In the genomic region with DNA sequence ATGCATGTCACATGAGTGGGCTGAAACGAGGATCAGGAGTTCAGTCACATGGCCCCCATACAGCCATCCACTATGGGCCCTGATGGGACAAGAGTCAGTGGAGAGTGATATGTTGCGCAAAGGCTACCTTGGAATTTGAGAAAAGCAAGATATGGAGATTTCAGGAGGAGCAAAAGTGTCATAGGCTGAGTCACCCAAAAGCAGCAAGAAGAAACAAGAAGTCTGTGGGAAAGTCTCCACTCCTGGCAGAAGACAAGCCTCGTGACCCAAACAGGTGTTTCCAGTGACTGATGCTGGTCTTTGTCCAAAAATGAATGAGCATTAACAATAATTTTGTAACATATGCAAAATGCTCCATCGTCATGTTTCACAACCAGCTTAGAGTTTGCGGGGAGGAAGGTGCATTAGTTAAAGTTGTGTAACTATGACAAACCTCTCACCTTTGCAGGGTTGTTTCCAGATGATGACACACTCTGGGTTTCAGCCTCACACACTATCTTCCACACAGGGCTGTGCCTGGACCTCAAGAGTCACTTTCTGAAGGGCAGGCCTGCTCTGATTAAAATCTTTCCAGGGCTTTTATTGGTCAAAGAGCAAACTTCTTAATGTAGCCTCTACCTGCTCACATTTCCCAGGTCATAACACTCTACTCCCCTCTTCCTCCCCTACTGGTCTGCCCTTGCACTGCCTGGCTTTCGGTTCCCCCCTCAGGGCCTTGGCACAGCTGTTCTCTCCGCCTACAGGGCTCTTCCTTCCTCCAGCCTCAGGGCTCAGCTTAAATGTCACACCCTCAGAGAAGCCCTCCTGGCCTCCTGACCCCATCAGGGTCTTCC, we compare ENCODE assay signal across 10 cellular contexts. TPM values are rescaled to one million over a fixed set of nuclear protein-coding genes. Genes with fewer than 3 reads are reported as not detected.
DNase-seq lines count a peak whose midpoint lies in the region; ATAC-seq and TF ChIP-seq lines count a peak whose summit lies in the region.
"Had no signal": no experiment of that assay in that cellular context is flagged by ENCODE, and none has a peak within 500 bp of the region (broad histone marks: within the 10 kb centered on the region; RNA-seq: fewer than 3 reads in every experiment).

No MANE protein-coding gene starts in this region.

- no peak overlapping the region for H3K4me2 ChIP-seq in osteoblast (ENCODE audit: insufficient read depth, low read length)

- H3K4me1 ChIP-seq in osteoblast (ENCODE audit: insufficient read depth, low read length), result peaks cover 8% of the 10 kb centered on the region

- H3K27ac Mint-ChIP-seq in activated CD4-positive, alpha-beta T cell treated with anti-CD3 and anti-CD28 coated beads, Interleukin-2, amount 10 ng/mL, durations not matched to agents 24 days and 14 days, result peak overlapping the region; percentile 45

- H3K4me3 Mint-ChIP-seq in activated CD4-positive, alpha-beta T cell treated with anti-CD3 and anti-CD28 coated beads, Interleukin-2, amount 10 ng/mL, durations not matched to agents 24 days and 14 days, result peak overlapping the region; percentile 15

- peaks cover 34% of the 10 kb centered on the region for H3K27me3 ChIP-seq in osteoblast (ENCODE audit: insufficient read depth, low read length)
- H3K27me3 ChIP-seq: body of pancreas had no signal

- H3K27me3 Mint-ChIP-seq in activated CD4-positive, alpha-beta T cell treated with anti-CD3 and anti-CD28 coated beads, Interleukin-2, amount 10 ng/mL, durations not matched to agents 24 days and 14 days, result peaks cover 9% of the 10 kb centered on the region

- H3K4me3 ChIP-seq in osteoblast (ENCODE audit: insufficient read depth, low read length), result no peak overlapping the region
- H3K4me3 ChIP-seq: body of pancreas had no signal

- no peaks in the 10 kb centered on the region for H3K36me3 Mint-ChIP-seq in activated CD4-positive, alpha-beta T cell treated with anti-CD3 and anti-CD28 coated beads, Interleukin-2, amount 10 ng/mL, durations not matched to agents 24 days and 14 days (ENCODE audit: low read depth)

- peak; percentile 70 for ATAC-seq in HG02588 (IDR thresholded peaks at IDR 0.05; ENCODE audit: unreplicated experiment)
- peak; percentile 95 for ATAC-seq in stimulated activated naive CD8-positive, alpha-beta T cell treated with anti-CD3 and anti-CD28 coated beads, Interleukin-15, Interleukin-2, amounts not matched to agents 100 U/mL and 50 U/mL, for 24 hours
- ATAC-seq: body of pancreas had no signal

- TF ChIP-seq CTCF in osteoblast (IDR thresholded peaks at IDR 0.05; ENCODE audit: extremely low read depth, low read depth, low read length), result no peak

- H3K79me2 ChIP-seq in osteoblast (ENCODE audit: insufficient read depth, low read length), result no peaks in the 10 kb centered on the region

- H3K27ac ChIP-seq in osteoblast (ENCODE audit: low read depth, low read length), result no peak overlapping the region
- H3K27ac ChIP-seq: body of pancreas, C4-2B had no signal

- H3K9me3 ChIP-seq in osteoblast (ENCODE audit: low read depth, low read length), result no peaks in the 10 kb centered on the region
- H3K9me3 ChIP-seq: body of pancreas had no signal

- DNase-seq in activated CD4-positive, alpha-beta T cell treated with anti-CD3 and anti-CD28 coated beads, Interleukin-2, amount 10 ng/mL, durations not matched to agents 24 days and 14 days, result peak; percentile 65
- no peak for DNase-seq in activated CD4-positive, alpha-beta T cell treated with anti-CD3 and anti-CD28 coated beads, Interleukin-2, amount 50 U/mL, for 4 hours
- DNase-seq in NAMALWA (ENCODE audit: low spot score), result peak; percentile 63
- peak; percentile 38 for DNase-seq in dermis blood vessel endothelial cell
- peak; percentile 64 for DNase-seq in stimulated activated naive CD8-positive, alpha-beta T cell treated with anti-CD3 and anti-CD28 coated beads, Interleukin-15, Interleukin-2, amounts not matched to agents 100 U/mL and 50 U/mL, for 24 hours
- DNase-seq in DMS79 (lab: John Stamatoyannopoulos, UW), result no peak
- no peak for DNase-seq in osteoblast (ENCODE audit: insufficient read length, low spot score, missing footprints)

- H2AFZ ChIP-seq in osteoblast (ENCODE audit: low read length), result no peak overlapping the region

- intact Hi-C loops in activated CD4-positive, alpha-beta T cell treated with anti-CD3 and anti-CD28 coated beads, Interleukin-2, amount 10 ng/mL, durations not matched to agents 24 days and 14 days (cut with micrococcal nuclease), result loop anchor here (2.0 kb wide), 1 partner anchor 206 kb away; the partner anchor contains the start of gene FLNB

- H3K4me1 Mint-ChIP-seq in activated CD4-positive, alpha-beta T cell treated with anti-CD3 and anti-CD28 coated beads, Interleukin-2, amount 10 ng/mL, durations not matched to agents 24 days and 14 days, result peaks cover 15% of the 10 kb centered on the region

- no peaks in the 10 kb centered on the region for H3K9me3 Mint-ChIP-seq in activated CD4-positive, alpha-beta T cell treated with anti-CD3 and anti-CD28 coated beads, Interleukin-2, amount 10 ng/mL, durations not matched to agents 24 days and 14 days

- H3K36me3 ChIP-seq in osteoblast (ENCODE audit: insufficient read depth, low read length), result no peaks in the 10 kb centered on the region

- H4K20me1 ChIP-seq in osteoblast (ENCODE audit: insufficient read depth, low read length), result no peaks in the 10 kb centered on the region

RNA-seq across cellular contexts. Expression of gene DNASE1L3, which starts 3.9 kb away (rescaled TPM):
- total RNA-seq in activated CD4-positive, alpha-beta T cell treated with anti-CD3 and anti-CD28 coated beads, Interleukin-2, amount 10 ng/mL, durations not matched to agents 24 days and 14 days, result not detected in 2 replicates
- total RNA-seq in dermis blood vessel endothelial cell (1.7 and 10.6 TPM in 2 replicates), osteoblast (not detected in 2 replicates)

RNA-seq across cellular contexts. Expression of gene ABHD6, which starts 22.9 kb away (rescaled TPM):
- 9.8 and 10.8 TPM in 2 replicates for total RNA-seq in activated CD4-positive, alpha-beta T cell treated with anti-CD3 and anti-CD28 coated beads, Interleukin-2, amount 10 ng/mL, durations not matched to agents 24 days and 14 days
- total RNA-seq in dermis blood vessel endothelial cell (21.7 and 43.1 TPM in 2 replicates), osteoblast (5.1 and 5.9 TPM in 2 replicates)

Comparison
In these comparisons a context has a peak if more than half of its experiments do, and no peak if none do; other contexts are left out.
1. DNase-seq: peak in activated CD4-positive, alpha-beta T cell treated with anti-CD3 and anti-CD28 coated beads, Interleukin-2, amount 10 ng/mL, durations not matched to agents 24 days and 14 days (single experiment), NAMALWA (single experiment), dermis blood vessel endothelial cell (single experiment) and stimulated activated naive CD8-positive, alpha-beta T cell treated with anti-CD3 and anti-CD28 coated beads, Interleukin-15, Interleukin-2, amounts not matched to agents 100 U/mL and 50 U/mL, for 24 hours (single experiment); none in activated CD4-positive, alpha-beta T cell treated with anti-CD3 and anti-CD28 coated beads, Interleukin-2, amount 50 U/mL, for 4 hours (0 of 2), DMS79 (single experiment) and osteoblast (single experiment).